In genomic region chr4:60619531-60620305, GRCh38 we compare ENCODE assay signal across 17 cellular contexts.
DNase-seq lines count a peak whose midpoint lies in the region; ATAC-seq and TF ChIP-seq lines count a peak whose summit lies in the region.
"Had no signal": no experiment of that assay in that cellular context is flagged by ENCODE, and none has a peak within 500 bp of the region (broad histone marks: within the 10 kb centered on the region; RNA-seq: fewer than 3 reads in every experiment).

No MANE protein-coding gene starts in this region.

- CTCF ChIA-PET in activated CD8-positive, alpha-beta T cell treated with anti-CD3 and anti-CD28 coated beads for 36 hours (lab: Charles Lee), result no interaction called here

- DNase-seq in A172 (ENCODE audit: low spot score) (peak; percentile 2), ELR (ENCODE audit: low read depth) (peak; percentile 15), fibroblast of peridontal ligament (ENCODE audit: extremely low read depth) (peak; percentile 58), progenitor cell of endocrine pancreas (ENCODE audit: low spot score, unreplicated experiment) (no peak), left colon (no peak)
- DNase-seq in activated CD8-positive, alpha-beta T cell treated with anti-CD3 and anti-CD28 coated beads for 36 hours, result no peak
- DNase-seq in NK-92 treated with Interleukin-12 subunit alpha and Interleukin-12 subunit beta, amount 100 ng/mL, for 24 hours (lab: John Stamatoyannopoulos, UW), result no peak
- DNase-seq: CD8-positive, alpha-beta T cell; DND-41; H7; NCI-H1417; NCI-H2029 treated with DMSO at 0.1 percent for 48 hours; NCI-H510A treated with DMSO at 0.1 percent for 48 hours; PC-9 had no signal

- ATAC-seq in SK-N-SH treated with all-trans-retinoic acid at 6 μM for 48 hours (peak; percentile 87), left colon (no peak)
- ATAC-seq in activated CD8-positive, alpha-beta T cell treated with anti-CD3 and anti-CD28 coated beads for 36 hours, result no peak
- ATAC-seq: CD8-positive, alpha-beta T cell; Right ventricle myocardium inferior had no signal

- no peaks in the 10 kb centered on the region for H3K27me3 Mint-ChIP-seq in activated CD8-positive, alpha-beta T cell treated with anti-CD3 and anti-CD28 coated beads for 36 hours
- H3K27me3 Mint-ChIP-seq in progenitor cell of endocrine pancreas, result no peaks in the 10 kb centered on the region
- H3K27me3 Mint-ChIP-seq: B cell had no signal

- no peak overlapping the region for H3K27ac Mint-ChIP-seq in activated CD8-positive, alpha-beta T cell treated with anti-CD3 and anti-CD28 coated beads for 36 hours
- H3K27ac Mint-ChIP-seq in progenitor cell of endocrine pancreas, result no peak overlapping the region
- H3K27ac Mint-ChIP-seq: B cell; CD8-positive, alpha-beta T cell had no signal

- no peaks in the 10 kb centered on the region for H3K36me3 Mint-ChIP-seq in activated CD8-positive, alpha-beta T cell treated with anti-CD3 and anti-CD28 coated beads for 36 hours (ENCODE audit: low read depth)
- H3K36me3 Mint-ChIP-seq in progenitor cell of endocrine pancreas (ENCODE audit: insufficient read depth), result no peaks in the 10 kb centered on the region
- H3K36me3 Mint-ChIP-seq: CD8-positive, alpha-beta T cell had no signal

- H3K9me3 Mint-ChIP-seq in activated CD8-positive, alpha-beta T cell treated with anti-CD3 and anti-CD28 coated beads for 36 hours, result peaks cover 20% of the 10 kb centered on the region
- peaks cover 8% of the 10 kb centered on the region for H3K9me3 Mint-ChIP-seq in progenitor cell of endocrine pancreas (ENCODE audit: low read depth)

- intact Hi-C loops in activated CD8-positive, alpha-beta T cell treated with anti-CD3 and anti-CD28 coated beads for 36 hours (cut with micrococcal nuclease), result no loop called here
- intact Hi-C loops in left colon (cut with DNase I, micrococcal nuclease), result no loop called here

- no peak overlapping the region for H3K4me3 Mint-ChIP-seq in activated CD8-positive, alpha-beta T cell treated with anti-CD3 and anti-CD28 coated beads for 36 hours
- H3K4me3 Mint-ChIP-seq in progenitor cell of endocrine pancreas (ENCODE audit: low read depth), result no peak overlapping the region
- H3K4me3 Mint-ChIP-seq: B cell; CD8-positive, alpha-beta T cell had no signal

- H3K4me1 Mint-ChIP-seq in activated CD8-positive, alpha-beta T cell treated with anti-CD3 and anti-CD28 coated beads for 36 hours (ENCODE audit: low read depth), result no peaks in the 10 kb centered on the region
- H3K4me1 Mint-ChIP-seq in progenitor cell of endocrine pancreas (ENCODE audit: low read depth), result no peaks in the 10 kb centered on the region
- H3K4me1 Mint-ChIP-seq: B cell had no signal

- TF ChIP-seq CTCF in activated CD8-positive, alpha-beta T cell treated with anti-CD3 and anti-CD28 coated beads for 36 hours (IDR thresholded peaks at IDR 0.05), result no peak
- no peak for TF ChIP-seq CTCF in progenitor cell of endocrine pancreas (IDR thresholded peaks at IDR 0.05; ENCODE audit: unreplicated experiment)

- POLR2A ChIA-PET in activated CD8-positive, alpha-beta T cell treated with anti-CD3 and anti-CD28 coated beads for 36 hours (lab: Charles Lee), result interaction anchor here (0.6 kb wide), 1 partner anchor 27 kb away, joined by 3 read pairs; no protein-coding TSS in a partner anchor

TF ChIP-seq in SK-N-SH treated with all-trans-retinoic acid at 6 μM for 48 hours, 23 proteins besides CTCF, POLR2A, EP300 and RAD21:
- peak; percentile 88 for TF ChIP-seq ISL1 (CRISPR knock-in tag; IDR thresholded peaks at IDR 0.05)
- TF ChIP-seq TSHZ2 (CRISPR knock-in tag; IDR thresholded peaks at IDR 0.05), result no peak

Comparison
In these comparisons a context has a peak if more than half of its experiments do, and no peak if none do; other contexts are left out.
1. DNase-seq: peak in A172 (single experiment), ELR (single experiment) and fibroblast of peridontal ligament (single experiment); none in activated CD8-positive, alpha-beta T cell treated with anti-CD3 and anti-CD28 coated beads for 36 hours (single experiment), progenitor cell of endocrine pancreas (single experiment), left colon (0 of 2) and NK-92 treated with Interleukin-12 subunit alpha and Interleukin-12 subunit beta, amount 100 ng/mL, for 24 hours (single experiment).